ENCODE assay signal across 11 cellular contexts in genomic region chr9:33750839-33751339, GRCh38. TPM values are rescaled to one million over a fixed set of nuclear protein-coding genes. Genes with fewer than 3 reads are reported as not detected.
DNase-seq lines count a peak whose midpoint lies in the region; ATAC-seq and TF ChIP-seq lines count a peak whose summit lies in the region.
"Had no signal": no experiment of that assay in that cellular context is flagged by ENCODE, and none has a peak within 500 bp of the region (broad histone marks: within the 10 kb centered on the region; RNA-seq: fewer than 3 reads in every experiment).

No MANE protein-coding gene starts in this region.

- no peaks in the 10 kb centered on the region for H3K9me3 ChIP-seq in heart right ventricle
- no peaks in the 10 kb centered on the region for H3K9me3 ChIP-seq in iPS-18c (ENCODE audit: control insufficient read depth, insufficient read depth, low read length)
- no peaks in the 10 kb centered on the region for H3K9me3 ChIP-seq in thymus (ENCODE audit: control insufficient read depth)
- H3K9me3 ChIP-seq: tibial artery had no signal

- WGBS in heart right ventricle, 2 donors = 2 to 5% methylated on average over 31 of the region's 31 CpGs
- WGBS in thymus = 15% methylated on average over 31 of the region's 31 CpGs

- H3K36me3 ChIP-seq in heart right ventricle (no peaks in the 10 kb centered on the region), brain microvascular endothelial cell (replicated peaks) (no peaks in the 10 kb centered on the region), thymus (ENCODE audit: control insufficient read depth, insufficient read depth) (no peaks in the 10 kb centered on the region)
- H3K36me3 ChIP-seq: tibial artery had no signal

- H3K27ac ChIP-seq in heart right ventricle (no peak overlapping the region), brain microvascular endothelial cell (no peak overlapping the region), thymus (ENCODE audit: low read depth) (no peak overlapping the region)
- H3K27ac ChIP-seq: SK-N-MC, tibial artery had no signal

- intact Hi-C loops in heart right ventricle (cut with DNase I) = no loop called here
- intact Hi-C loops in Right ventricle myocardium superior (cut with DNase I) = no loop called here

- TF ChIP-seq CTCF in heart right ventricle (IDR thresholded peaks at IDR 0.05) (no peak), brain microvascular endothelial cell (IDR thresholded peaks at IDR 0.05; ENCODE audit: low read depth, low read length, missing control alignments) (no peak)

- peak in 3 of 8 donors; percentile 7 to 64 (median 34) for ATAC-seq in heart right ventricle
- ATAC-seq in Right ventricle myocardium superior (ENCODE audit: poor library complexity) = no peak

- H3K27me3 ChIP-seq in heart right ventricle (peaks cover 0 to 76% (median 65%) of the 10 kb centered on the region in 7 donors), brain microvascular endothelial cell (replicated peaks) (no peaks in the 10 kb centered on the region), thymus (ENCODE audit: control insufficient read depth, insufficient read depth) (peaks cover 8% of the 10 kb centered on the region)

- no peak for DNase-seq in heart right ventricle
- DNase-seq in Right ventricle myocardium superior = no peak
- DNase-seq in brain microvascular endothelial cell = no peak
- no peak for DNase-seq in foreskin melanocyte
- DNase-seq in RKO (ENCODE audit: low spot score) = no peak
- DNase-seq in activated T-cell treated with anti-CD3 and anti-CD28 coated beads, Interleukin-2, amount 50 U/mL, for 1 hour = no peak
- DNase-seq: activated T-cell treated with anti-CD3 and anti-CD28 coated beads, Interleukin-2, amount 50 U/mL, for 48 hours; tibial artery had no signal

- H3K4me3 ChIP-seq in heart right ventricle (peak overlapping the region in 8 of 10 donors; percentile 2 to 31 (median 18)), brain microvascular endothelial cell (ENCODE audit: low read depth, low read length) (peak overlapping the region; percentile 58), iPS-18c (ENCODE audit: insufficient read depth, low read depth, low read length) (peak overlapping the region; percentile 38; the same call in 1 of the 2 replicates), thymus (ENCODE audit: low read length) (peak overlapping the region; percentile 29)
- H3K4me3 ChIP-seq: SK-N-MC had no signal

- in situ Hi-C loops in brain microvascular endothelial cell (cut with HindIII; ENCODE audit: low pct_ligation_motif_present, low sequenced_read_pairs) = no loop called here

- H3K4me1 ChIP-seq in heart right ventricle = peaks cover 0 to 14% (median 7%) of the 10 kb centered on the region in 9 donors
- H3K4me1 ChIP-seq in thymus (ENCODE audit: control insufficient read depth, insufficient read depth, low read length) = peaks cover 20% of the 10 kb centered on the region

RNA-seq across cellular contexts. Expression of gene PRSS3, which starts 44.5 kb away (rescaled TPM):
- total RNA-seq in heart right ventricle (1 to 10 TPM in 1 of 10 donors, under 1 TPM in 6, not detected in 3; 0.31 to 1.0 (median 0.77) TPM), Right ventricle myocardium superior (not detected)
- polyA plus RNA-seq in heart right ventricle (under 1 TPM in 1 of 2 donors, not detected in 1; 0.07 TPM), thymus (2.6 TPM)
